Comparison of ENCODE assay signal across 8 cellular contexts in the genomic region with DNA sequence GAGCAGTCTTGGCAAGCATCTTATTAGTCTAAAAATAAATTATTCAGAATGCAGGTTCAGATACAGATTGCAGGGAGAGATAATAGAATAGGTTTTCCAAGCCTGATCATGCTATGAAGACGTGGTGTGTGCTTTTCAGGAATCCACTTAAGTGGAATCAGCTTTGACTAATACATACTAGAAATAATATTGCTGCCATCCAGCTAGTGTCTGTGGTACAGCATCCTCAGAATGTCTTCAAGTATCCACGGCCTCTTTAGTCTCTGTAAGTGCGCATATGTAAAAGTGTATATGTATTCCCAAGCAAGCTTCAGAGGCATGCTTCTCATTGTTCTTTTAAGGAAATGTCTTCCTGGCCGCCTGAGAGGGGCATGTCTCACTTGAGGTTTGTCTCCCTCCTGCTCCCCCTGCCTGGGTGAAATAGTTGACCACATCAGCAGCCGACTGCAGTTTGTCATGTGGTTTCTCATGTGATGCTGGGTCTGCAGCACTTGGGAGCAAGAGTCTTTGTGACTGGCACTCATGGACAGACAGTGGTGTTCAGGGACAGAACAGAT.
DNase-seq lines count a peak whose midpoint lies in the region; ATAC-seq and TF ChIP-seq lines count a peak whose summit lies in the region.

No MANE protein-coding gene starts in this region.

- H3K27ac ChIP-seq in ascending aorta (no peak overlapping the region), PC-3 (ENCODE audit: low read length) (no peak overlapping the region)

- H3K9me2 ChIP-seq in PC-3 (replicated peaks; ENCODE audit: low read length): no peaks in the 10 kb centered on the region

- H3K79me2 ChIP-seq in PC-3 (ENCODE audit: low read length): no peaks in the 10 kb centered on the region

- H3K9me3 ChIP-seq in NT2/D1 (ENCODE audit: insufficient read depth, low read length) (no peaks in the 10 kb centered on the region), ascending aorta (no peaks in the 10 kb centered on the region), PC-3 (ENCODE audit: low read length) (no peaks in the 10 kb centered on the region)

- no peaks in the 10 kb centered on the region for H3K27me3 ChIP-seq in NT2/D1 (ENCODE audit: insufficient read depth, insufficient read length)
- no peaks in the 10 kb centered on the region for H3K27me3 ChIP-seq in ascending aorta
- no peaks in the 10 kb centered on the region for H3K27me3 ChIP-seq in PC-3 (ENCODE audit: low read length)

- no peaks in the 10 kb centered on the region for H3K27me3 Mint-ChIP-seq in nephron (ENCODE audit: low read depth)

- POLR2A ChIA-PET in PC-3 (lab: Charles Lee; ENCODE audit: unreplicated experiment): no interaction called here

- intact Hi-C loops in ascending aorta (cut with DNase I) (no loop called here), PC-3 (cut with micrococcal nuclease) (loop anchor here (10.0 kb wide), 3 partner anchors 201 to 551 kb away; partner anchors contain the start of gene SOX4)

- no peak for ATAC-seq in PC-3
- ATAC-seq in GM19328 (IDR thresholded peaks at IDR 0.05; ENCODE audit: unreplicated experiment): no peak

- H3K4me3 Mint-ChIP-seq in nephron: peak overlapping the region; percentile 61 to 91 (median 84)

- H3K4me2 ChIP-seq in PC-3 (ENCODE audit: low read length): no peak overlapping the region

- H3K4me1 ChIP-seq in NT2/D1 (ENCODE audit: insufficient read depth, insufficient read length) (peaks cover 2% of the 10 kb centered on the region), ascending aorta (peaks cover 6 to 9% of the 10 kb centered on the region in 2 donors), PC-3 (ENCODE audit: insufficient read depth, low read length) (peaks cover 11% of the 10 kb centered on the region)

- no peaks in the 10 kb centered on the region for H3K9me3 Mint-ChIP-seq in nephron

- H4K20me1 ChIP-seq in PC-3 (ENCODE audit: low read length): no peaks in the 10 kb centered on the region

- no peak overlapping the region for H2AFZ ChIP-seq in PC-3 (ENCODE audit: low read length)

- H3K4me1 Mint-ChIP-seq in nephron: peaks cover 83% of the 10 kb centered on the region

- H3K9ac ChIP-seq in NT2/D1 (ENCODE audit: insufficient read length, low read depth) (no peak overlapping the region), PC-3 (ENCODE audit: low read length) (no peak overlapping the region)

- H3K27ac Mint-ChIP-seq in nephron: peak overlapping the region; percentile 97 to 98 (median 98)

- BruUV-seq in PC-3 (replicated peaks; lab: Mats Ljungman, UMichigan): no TSS peak

- H3F3A ChIP-seq in PC-3 (ENCODE audit: low read length, unreplicated experiment): no peaks in the 10 kb centered on the region

- peaks cover 8% of the 10 kb centered on the region for H3K36me3 Mint-ChIP-seq in nephron (ENCODE audit: low read depth)

- TF ChIP-seq CTCF in epithelial cell of esophagus (IDR thresholded peaks at IDR 0.05; ENCODE audit: insufficient read depth, low read depth, low read length, missing control alignments) (peak; percentile 42), nephron (IDR thresholded peaks at IDR 0.05; ENCODE audit: unreplicated experiment in 3 of 3) (peak; percentile 32 to 37 (median 33)), ascending aorta (IDR thresholded peaks at IDR 0.05) (peak in 1 of 3 experiments; percentile 43), PC-3 (conservative IDR thresholded peaks at IDR 0.05; ENCODE audit: low read depth, low read length) (no peak)

- CTCF ChIA-PET in PC-3 (lab: Charles Lee): no interaction called here

- no peaks in the 10 kb centered on the region for H3K36me3 ChIP-seq in NT2/D1 (ENCODE audit: insufficient read depth, insufficient read length, low read length)
- no peaks in the 10 kb centered on the region for H3K36me3 ChIP-seq in ascending aorta
- H3K36me3 ChIP-seq in PC-3 (ENCODE audit: low read depth, low read length): no peaks in the 10 kb centered on the region

- H3K4me3 ChIP-seq in NT2/D1 (ENCODE audit: insufficient read length, low read depth) (no peak overlapping the region), epithelial cell of esophagus (ENCODE audit: low read length) (no peak overlapping the region), ascending aorta (peak overlapping the region in 1 of 2 donors; percentile 6), PC-3 (ENCODE audit: low read length) (no peak overlapping the region)

- DNase-seq in NCI-H187 treated with DMSO at 0.1 percent for 48 hours (lab: John Stamatoyannopoulos, UW) (peak; percentile 32), NCI-H187 (lab: John Stamatoyannopoulos, UW) (no peak), NT2/D1 (ENCODE audit: low read depth, low spot score) (peak; percentile 28), epithelial cell of esophagus (ENCODE audit: low read depth) (peak; percentile 27), ascending aorta (ENCODE audit: low spot score in 2 of 2) (no peak), PC-3 (no peak)

Comparison
In these comparisons a context has a peak if more than half of its experiments do, and no peak if none do; other contexts are left out.
1. DNase-seq: peak in NCI-H187 treated with DMSO at 0.1 percent for 48 hours (single experiment), NT2/D1 (single experiment) and epithelial cell of esophagus (single experiment); none in NCI-H187 (0 of 2), ascending aorta (0 of 2) and PC-3 (single experiment).